Comparison of ENCODE assay signal across 9 cellular contexts in the genomic region with DNA sequence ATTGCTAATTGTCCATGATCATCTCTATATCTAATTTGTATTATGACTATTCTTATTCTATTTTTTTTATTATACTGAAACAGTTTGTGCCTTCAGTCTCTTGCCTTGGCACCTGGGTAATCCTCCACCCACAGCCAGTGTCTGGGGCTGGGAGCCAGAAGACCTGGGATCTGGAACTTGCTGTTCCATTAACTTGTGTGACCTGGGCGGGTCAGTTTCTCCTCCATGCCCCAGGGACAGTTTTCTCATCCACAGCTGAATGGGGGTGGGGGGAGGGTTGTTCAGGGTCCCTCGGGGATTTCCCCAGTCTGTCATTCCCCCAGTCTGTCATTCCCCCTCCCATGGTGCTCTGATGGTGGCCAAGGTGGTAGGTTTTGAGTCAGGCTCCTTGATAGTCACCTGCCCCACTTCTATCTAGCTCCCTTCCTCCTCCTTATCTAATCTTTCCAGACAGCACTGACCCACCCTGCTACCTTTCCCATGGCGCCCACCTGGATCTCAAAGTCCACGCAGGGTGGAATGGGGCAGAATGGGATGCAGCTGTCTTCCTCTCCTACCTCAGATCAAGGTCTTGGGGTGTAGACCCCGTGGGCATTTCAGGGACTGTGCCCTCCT. TPM values are rescaled to one million over a fixed set of nuclear protein-coding genes. Genes with fewer than 3 reads are reported as not detected.
DNase-seq lines count a peak whose midpoint lies in the region; ATAC-seq and TF ChIP-seq lines count a peak whose summit lies in the region.
"Had no signal": no experiment of that assay in that cellular context is flagged by ENCODE, and none has a peak within 500 bp of the region (broad histone marks: within the 10 kb centered on the region; RNA-seq: fewer than 3 reads in every experiment).

No MANE protein-coding gene starts in this region.

- 77 to 78% methylated on average over 5 of the region's 5 CpGs for WGBS in upper lobe of left lung, 2 donors

- H3K9me3 Mint-ChIP-seq in activated T-cell treated with anti-CD3 and anti-CD28 coated beads, Interleukin-2, amount 50 U/mL, for 4 hours: no peaks in the 10 kb centered on the region
- no peaks in the 10 kb centered on the region for H3K9me3 Mint-ChIP-seq in activated naive CD8-positive, alpha-beta T cell treated with anti-CD3 and anti-CD28 coated beads for 36 hours
- peaks cover 4% of the 10 kb centered on the region for H3K9me3 Mint-ChIP-seq in glutamatergic neuron (ENCODE audit: unreplicated experiment)

- H3K27ac ChIP-seq in mucosa of rectum (ENCODE audit: low read depth in 2 of 2, low read length in 2 of 2) (peak overlapping the region; percentile 9 to 76), upper lobe of left lung (peak overlapping the region in 3 of 4 donors; percentile 71 to 72 (median 72))
- H3K27ac ChIP-seq: psoas muscle had no signal

- peaks cover 57% of the 10 kb centered on the region for H3K4me1 Mint-ChIP-seq in activated T-cell treated with anti-CD3 and anti-CD28 coated beads, Interleukin-2, amount 50 U/mL, for 4 hours (ENCODE audit: low read depth)
- peaks cover 34% of the 10 kb centered on the region for H3K4me1 Mint-ChIP-seq in activated naive CD8-positive, alpha-beta T cell treated with anti-CD3 and anti-CD28 coated beads for 36 hours
- peaks cover 11% of the 10 kb centered on the region for H3K4me1 Mint-ChIP-seq in glutamatergic neuron (ENCODE audit: low read depth, unreplicated experiment)

- H3K27me3 Mint-ChIP-seq in activated T-cell treated with anti-CD3 and anti-CD28 coated beads, Interleukin-2, amount 50 U/mL, for 4 hours (ENCODE audit: low read depth): no peaks in the 10 kb centered on the region
- no peaks in the 10 kb centered on the region for H3K27me3 Mint-ChIP-seq in activated naive CD8-positive, alpha-beta T cell treated with anti-CD3 and anti-CD28 coated beads for 36 hours
- peaks cover 12% of the 10 kb centered on the region for H3K27me3 Mint-ChIP-seq in glutamatergic neuron (ENCODE audit: unreplicated experiment)

- H3K4me1 ChIP-seq in mucosa of rectum (ENCODE audit: control insufficient read depth in 2 of 2, insufficient read depth in 2 of 2, low read length in 2 of 2) (peaks cover 38 to 46% of the 10 kb centered on the region in 2 donors), upper lobe of left lung (peaks cover 44 to 82% (median 61%) of the 10 kb centered on the region in 4 donors)

- H3K4me3 Mint-ChIP-seq in activated T-cell treated with anti-CD3 and anti-CD28 coated beads, Interleukin-2, amount 50 U/mL, for 4 hours: peak overlapping the region; percentile 79
- H3K4me3 Mint-ChIP-seq in activated naive CD8-positive, alpha-beta T cell treated with anti-CD3 and anti-CD28 coated beads for 36 hours: peak overlapping the region; percentile 75
- no peak overlapping the region for H3K4me3 Mint-ChIP-seq in glutamatergic neuron (ENCODE audit: unreplicated experiment)

- DNase-seq in activated T-cell treated with anti-CD3 and anti-CD28 coated beads, Interleukin-2, amount 50 U/mL, for 4 hours: no peak
- DNase-seq in activated T-cell treated with anti-CD3 and anti-CD28 coated beads for 4 hours (no peak), upper lobe of left lung (no peak), glutamatergic neuron (no peak), mucosa of gallbladder (ENCODE audit: low spot score) (no peak)
- DNase-seq in activated naive CD8-positive, alpha-beta T cell treated with anti-CD3 and anti-CD28 coated beads for 36 hours: no peak

- H3K36me3 Mint-ChIP-seq in activated T-cell treated with anti-CD3 and anti-CD28 coated beads, Interleukin-2, amount 50 U/mL, for 4 hours (ENCODE audit: insufficient read depth): peaks cover 9% of the 10 kb centered on the region
- peaks cover 14% of the 10 kb centered on the region for H3K36me3 Mint-ChIP-seq in activated naive CD8-positive, alpha-beta T cell treated with anti-CD3 and anti-CD28 coated beads for 36 hours
- no peaks in the 10 kb centered on the region for H3K36me3 Mint-ChIP-seq in glutamatergic neuron (ENCODE audit: unreplicated experiment)

- TF ChIP-seq POLR2A in upper lobe of left lung (IDR thresholded peaks at IDR 0.05): no peak

- TF ChIP-seq CTCF in upper lobe of left lung (IDR thresholded peaks at IDR 0.05): no peak
- TF ChIP-seq CTCF in glutamatergic neuron (IDR thresholded peaks at IDR 0.05; ENCODE audit: partially characterized antibody, unreplicated experiment): no peak

- H3K9me3 ChIP-seq in mucosa of rectum (ENCODE audit: control insufficient read depth in 2 of 2, low read length in 2 of 2): no peaks in the 10 kb centered on the region
- H3K9me3 ChIP-seq in upper lobe of left lung: no peaks in the 10 kb centered on the region
- H3K9me3 ChIP-seq: psoas muscle had no signal

- no peak overlapping the region for H3K9ac ChIP-seq in mucosa of rectum (ENCODE audit: low read depth in 1 of 2, low read length in 2 of 2)

- ATAC-seq in activated T-cell treated with anti-CD3 and anti-CD28 coated beads, Interleukin-2, amount 50 U/mL, for 4 hours: no peak
- no peak for ATAC-seq in upper lobe of left lung (ENCODE audit: low FRiP score in 2 of 2)
- no peak for ATAC-seq in HG03139 (IDR thresholded peaks at IDR 0.05; ENCODE audit: unreplicated experiment)

- H3K27me3 ChIP-seq in mucosa of rectum (ENCODE audit: control insufficient read depth in 2 of 2, insufficient read depth in 2 of 2, low read length in 2 of 2): no peaks in the 10 kb centered on the region
- H3K27me3 ChIP-seq in upper lobe of left lung: no peaks in the 10 kb centered on the region

- H3K27ac Mint-ChIP-seq in activated naive CD8-positive, alpha-beta T cell treated with anti-CD3 and anti-CD28 coated beads for 36 hours: no peak overlapping the region
- no peak overlapping the region for H3K27ac Mint-ChIP-seq in glutamatergic neuron (ENCODE audit: unreplicated experiment)

- no peak for TF ChIP-seq EP300 in upper lobe of left lung (IDR thresholded peaks at IDR 0.05)

- H3K36me3 ChIP-seq in mucosa of rectum (ENCODE audit: control insufficient read depth in 2 of 2, insufficient read depth in 2 of 2, low read length in 2 of 2): peaks cover 0 to 7% of the 10 kb centered on the region in 2 donors
- peaks cover 0 to 5% (median 0%) of the 10 kb centered on the region in 4 donors for H3K36me3 ChIP-seq in upper lobe of left lung

- H3K4me3 ChIP-seq in mucosa of rectum (ENCODE audit: low read length in 2 of 2) (no peak overlapping the region), upper lobe of left lung (no peak overlapping the region)

RNA-seq across cellular contexts. Expression of gene ITPR3, which starts 11.0 kb away (rescaled TPM):
- total RNA-seq in activated T-cell treated with anti-CD3 and anti-CD28 coated beads, Interleukin-2, amount 50 U/mL, for 4 hours: 10 to 100 TPM; 34.6 to 37.2 (median 35.5) TPM
- total RNA-seq in activated naive CD8-positive, alpha-beta T cell treated with anti-CD3 and anti-CD28 coated beads for 36 hours: 10 to 100 TPM; 35.5 to 36.6 TPM
- 100 to 1,000 TPM in 5 of 6 donors, 10 to 100 TPM in 1; 95.6 to 179 (median 137) TPM for total RNA-seq in upper lobe of left lung
- 0.34 TPM for total RNA-seq in glutamatergic neuron (ENCODE audit: unreplicated experiment)
- 104 TPM for total RNA-seq in mucosa of gallbladder

RNA-seq across cellular contexts. Expression of gene BAK1, which starts 52.0 kb away (rescaled TPM):
- 10 to 100 TPM; 42.1 to 52.0 (median 49.8) TPM for total RNA-seq in activated T-cell treated with anti-CD3 and anti-CD28 coated beads, Interleukin-2, amount 50 U/mL, for 4 hours
- 10 to 100 TPM; 32.0 to 34.3 TPM for total RNA-seq in activated naive CD8-positive, alpha-beta T cell treated with anti-CD3 and anti-CD28 coated beads for 36 hours
- total RNA-seq in upper lobe of left lung (10 to 100 TPM in 5 of 6 donors, 1 to 10 TPM in 1; 9.2 to 23.5 (median 13.7) TPM), glutamatergic neuron (ENCODE audit: unreplicated experiment) (11.5 TPM), mucosa of gallbladder (28.2 TPM)

Comparison
In these comparisons a context has a peak if more than half of its experiments do, and no peak if none do; other contexts are left out.
1. RNA of gene ITPR3, which starts 11.0 kb away (total RNA-seq): 95.6 to 179 TPM in upper lobe of left lung, 104 TPM in mucosa of gallbladder (single experiment), 35.5 to 36.6 TPM in activated naive CD8-positive, alpha-beta T cell treated with anti-CD3 and anti-CD28 coated beads for 36 hours and 34.6 to 37.2 TPM in activated T-cell treated with anti-CD3 and anti-CD28 coated beads, Interleukin-2, amount 50 U/mL, for 4 hours; 0.34 TPM in glutamatergic neuron (single experiment); every median in the first group is over 10 times any median in the second.